In genomic region chr11:74720596-74721478, GRCh38 we compare ENCODE assay signal across 13 cellular contexts. TPM values are rescaled to one million over a fixed set of nuclear protein-coding genes. Genes with fewer than 3 reads are reported as not detected.
DNase-seq lines count a peak whose midpoint lies in the region; ATAC-seq and TF ChIP-seq lines count a peak whose summit lies in the region.
"Had no signal": no experiment of that assay in that cellular context is flagged by ENCODE, and none has a peak within 500 bp of the region (broad histone marks: within the 10 kb centered on the region; RNA-seq: fewer than 3 reads in every experiment).

No MANE protein-coding gene starts in this region.

- TF ChIP-seq CTCF in gastroesophageal sphincter (IDR thresholded peaks at IDR 0.05) (no peak), tibial nerve (IDR thresholded peaks at IDR 0.05) (no peak), osteocyte (IDR thresholded peaks at IDR 0.05) (no peak)

- H3K27me3 ChIP-seq in gastroesophageal sphincter = no peaks in the 10 kb centered on the region
- no peaks in the 10 kb centered on the region for H3K27me3 ChIP-seq in muscle layer of colon (ENCODE audit: control insufficient read depth in 1 of 2, insufficient read depth in 2 of 2, low read length in 2 of 2)
- H3K27me3 ChIP-seq in tibial nerve = no peaks in the 10 kb centered on the region

- no peaks in the 10 kb centered on the region for H3K9me3 ChIP-seq in gastroesophageal sphincter
- no peaks in the 10 kb centered on the region for H3K9me3 ChIP-seq in muscle layer of colon (ENCODE audit: low read length)
- no peaks in the 10 kb centered on the region for H3K9me3 ChIP-seq in tibial nerve

- no peak for TF ChIP-seq EP300 in gastroesophageal sphincter (IDR thresholded peaks at IDR 0.05)
- peak in 1 of 2 donors; percentile 65 for TF ChIP-seq EP300 in tibial nerve (IDR thresholded peaks at IDR 0.05)

- no peak overlapping the region for H3K4me3 ChIP-seq in gastroesophageal sphincter
- H3K4me3 ChIP-seq in muscle layer of colon (ENCODE audit: low read depth in 1 of 2, low read length in 2 of 2) = no peak overlapping the region
- no peak overlapping the region for H3K4me3 ChIP-seq in tibial nerve

- peaks cover 7 to 70% (median 31%) of the 10 kb centered on the region in 3 donors for H3K4me1 ChIP-seq in gastroesophageal sphincter
- peaks cover 74% of the 10 kb centered on the region for H3K4me1 ChIP-seq in muscle layer of colon (ENCODE audit: insufficient read depth, low read length)
- peaks cover 0 to 45% (median 23%) of the 10 kb centered on the region in 4 donors for H3K4me1 ChIP-seq in tibial nerve

- ATAC-seq in gastroesophageal sphincter (peak; percentile 96), GM21381 (IDR thresholded peaks at IDR 0.05; ENCODE audit: unreplicated experiment) (no peak)
- no peak for ATAC-seq in activated CD8-positive, alpha-beta T cell treated with anti-CD3 and anti-CD28 coated beads, Interleukin-2, amount 10 ng/mL, durations not matched to agents 7 days and 5 days
- ATAC-seq: naive thymus-derived CD8-positive, alpha-beta T cell had no signal

- H3K36me3 ChIP-seq in gastroesophageal sphincter = no peaks in the 10 kb centered on the region
- H3K36me3 ChIP-seq in muscle layer of colon (ENCODE audit: insufficient read depth, low read length) = no peaks in the 10 kb centered on the region
- no peaks in the 10 kb centered on the region for H3K36me3 ChIP-seq in tibial nerve

- DNase-seq in amygdala (lab: John Stamatoyannopoulos, UW) = peak in 51 of 56 donors; percentile 17 to 84 (median 49)
- DNase-seq in tibial nerve (ENCODE audit: low spot score in 2 of 2) = no peak
- no peak for DNase-seq in osteocyte (ENCODE audit: extremely low spot score, unreplicated experiment)
- DNase-seq in effector CD8-positive, alpha-beta T cell (lab: John Stamatoyannopoulos, UW) = no peak
- no peak for DNase-seq in activated CD8-positive, alpha-beta T cell treated with anti-CD3 and anti-CD28 coated beads, Interleukin-2, amount 10 ng/mL, durations not matched to agents 7 days and 5 days
- DNase-seq: activated CD4-positive, alpha-beta T cell treated with anti-CD3 and anti-CD28 coated beads, Interleukin-2, amount 50 U/mL, for 4 hours; NCI-H2081; SHP77 treated with DMSO at 0.1 percent for 48 hours had no signal

- H3K36me3 Mint-ChIP-seq in osteocyte (ENCODE audit: unreplicated experiment) = no peaks in the 10 kb centered on the region
- no peaks in the 10 kb centered on the region for H3K36me3 Mint-ChIP-seq in activated CD8-positive, alpha-beta T cell treated with anti-CD3 and anti-CD28 coated beads, Interleukin-2, amount 10 ng/mL, durations not matched to agents 7 days and 5 days (ENCODE audit: low read depth)
- H3K36me3 Mint-ChIP-seq: activated naive CD8-positive, alpha-beta T cell; naive thymus-derived CD8-positive, alpha-beta T cell had no signal

- peaks cover 50% of the 10 kb centered on the region for H3K27me3 Mint-ChIP-seq in osteocyte (ENCODE audit: unreplicated experiment)
- H3K27me3 Mint-ChIP-seq in activated CD8-positive, alpha-beta T cell treated with anti-CD3 and anti-CD28 coated beads, Interleukin-2, amount 10 ng/mL, durations not matched to agents 7 days and 5 days (ENCODE audit: low read depth) = peaks cover 19% of the 10 kb centered on the region

- peaks cover 6% of the 10 kb centered on the region for H3K4me1 Mint-ChIP-seq in osteocyte (ENCODE audit: unreplicated experiment)
- H3K4me1 Mint-ChIP-seq in activated CD8-positive, alpha-beta T cell treated with anti-CD3 and anti-CD28 coated beads, Interleukin-2, amount 10 ng/mL, durations not matched to agents 7 days and 5 days (ENCODE audit: low read depth) = no peaks in the 10 kb centered on the region
- H3K4me1 Mint-ChIP-seq: naive thymus-derived CD8-positive, alpha-beta T cell had no signal

- H3K27ac Mint-ChIP-seq in osteocyte (ENCODE audit: unreplicated experiment) = no peak overlapping the region
- H3K27ac Mint-ChIP-seq in activated CD8-positive, alpha-beta T cell treated with anti-CD3 and anti-CD28 coated beads, Interleukin-2, amount 10 ng/mL, durations not matched to agents 7 days and 5 days = no peak overlapping the region
- H3K27ac Mint-ChIP-seq: activated naive CD8-positive, alpha-beta T cell; naive thymus-derived CD8-positive, alpha-beta T cell had no signal

- CTCF ChIA-PET in activated CD8-positive, alpha-beta T cell treated with anti-CD3 and anti-CD28 coated beads, Interleukin-2, amount 10 ng/mL, durations not matched to agents 7 days and 5 days (lab: Charles Lee) = interaction anchor here (0.9 to 1.4 kb wide), 2 partner anchors 18 to 19 kb away, joined by 3 read pairs; no protein-coding TSS in a partner anchor

- peak overlapping the region; percentile 1 to 80 (median 77) for H3K27ac ChIP-seq in gastroesophageal sphincter
- H3K27ac ChIP-seq in muscle layer of colon (ENCODE audit: low read depth, low read length) = peak overlapping the region; percentile 83
- H3K27ac ChIP-seq in tibial nerve = peak overlapping the region; percentile 56 to 88 (median 72)

- WGBS in gastroesophageal sphincter (ENCODE audit: low coverage in 1 of 2), 2 donors = 26 to 32% methylated on average over 5 to 6 of the region's 17 CpGs
- 47 to 49% methylated on average over 17 of the region's 17 CpGs for WGBS in tibial nerve, 2 donors

- H3K4me3 Mint-ChIP-seq in osteocyte (ENCODE audit: unreplicated experiment) = no peak overlapping the region
- H3K4me3 Mint-ChIP-seq in activated CD8-positive, alpha-beta T cell treated with anti-CD3 and anti-CD28 coated beads, Interleukin-2, amount 10 ng/mL, durations not matched to agents 7 days and 5 days = no peak overlapping the region
- H3K4me3 Mint-ChIP-seq: activated naive CD8-positive, alpha-beta T cell; naive thymus-derived CD8-positive, alpha-beta T cell had no signal

- TF ChIP-seq POLR2A in gastroesophageal sphincter (IDR thresholded peaks at IDR 0.05) = no peak
- TF ChIP-seq POLR2A in tibial nerve (IDR thresholded peaks at IDR 0.05) = peak in 1 of 2 donors; percentile 30

- no peak overlapping the region for H3K9ac ChIP-seq in muscle layer of colon (ENCODE audit: low read length)

- POLR2A ChIA-PET in activated CD8-positive, alpha-beta T cell treated with anti-CD3 and anti-CD28 coated beads, Interleukin-2, amount 10 ng/mL, durations not matched to agents 7 days and 5 days (lab: Charles Lee) = no interaction called here

- H3K9me3 Mint-ChIP-seq in osteocyte (ENCODE audit: unreplicated experiment) = no peaks in the 10 kb centered on the region
- H3K9me3 Mint-ChIP-seq in activated CD8-positive, alpha-beta T cell treated with anti-CD3 and anti-CD28 coated beads, Interleukin-2, amount 10 ng/mL, durations not matched to agents 7 days and 5 days (ENCODE audit: insufficient read depth) = no peaks in the 10 kb centered on the region
- H3K9me3 Mint-ChIP-seq: naive thymus-derived CD8-positive, alpha-beta T cell had no signal

RNA-seq across cellular contexts. Expression of gene CHRDL2, which starts 10.4 kb away (rescaled TPM):
- total RNA-seq in gastroesophageal sphincter = 10 to 100 TPM in 1 of 4 donors, 1 to 10 TPM in 2, not detected in 1; 1.5 to 13.6 (median 1.7) TPM
- not detected for total RNA-seq in tibial nerve
- total RNA-seq in osteocyte = not detected in 2 replicates
- total RNA-seq in activated CD8-positive, alpha-beta T cell treated with anti-CD3 and anti-CD28 coated beads, Interleukin-2, amount 10 ng/mL, durations not matched to agents 7 days and 5 days = not detected
- total RNA-seq: naive thymus-derived CD8-positive, alpha-beta T cell had no signal

RNA-seq across cellular contexts. Expression of gene RNF169, which starts 27.8 kb away (rescaled TPM):
- total RNA-seq in gastroesophageal sphincter (10 to 100 TPM; 26.0 to 31.8 (median 29.3) TPM), tibial nerve (10 to 100 TPM; 20.1 to 23.4 (median 22.3) TPM), osteocyte (15.5 and 16.3 TPM in 2 replicates)
- total RNA-seq in activated CD8-positive, alpha-beta T cell treated with anti-CD3 and anti-CD28 coated beads, Interleukin-2, amount 10 ng/mL, durations not matched to agents 7 days and 5 days = 10 to 100 TPM; 15.2 to 16.6 TPM

Comparison
In these comparisons a context has a peak if more than half of its experiments do, and no peak if none do; other contexts are left out.
1. DNase-seq: peak in amygdala (51 of 56); none in tibial nerve (0 of 2), osteocyte (single experiment), effector CD8-positive, alpha-beta T cell (single experiment) and activated CD8-positive, alpha-beta T cell treated with anti-CD3 and anti-CD28 coated beads, Interleukin-2, amount 10 ng/mL, durations not matched to agents 7 days and 5 days (single experiment).
2. Peak in every context shown above with its lines, with median percentiles within 50 percentile points of each other: H3K27ac ChIP-seq.